14 cellular contexts compared by ENCODE assay signal in the genomic region with DNA sequence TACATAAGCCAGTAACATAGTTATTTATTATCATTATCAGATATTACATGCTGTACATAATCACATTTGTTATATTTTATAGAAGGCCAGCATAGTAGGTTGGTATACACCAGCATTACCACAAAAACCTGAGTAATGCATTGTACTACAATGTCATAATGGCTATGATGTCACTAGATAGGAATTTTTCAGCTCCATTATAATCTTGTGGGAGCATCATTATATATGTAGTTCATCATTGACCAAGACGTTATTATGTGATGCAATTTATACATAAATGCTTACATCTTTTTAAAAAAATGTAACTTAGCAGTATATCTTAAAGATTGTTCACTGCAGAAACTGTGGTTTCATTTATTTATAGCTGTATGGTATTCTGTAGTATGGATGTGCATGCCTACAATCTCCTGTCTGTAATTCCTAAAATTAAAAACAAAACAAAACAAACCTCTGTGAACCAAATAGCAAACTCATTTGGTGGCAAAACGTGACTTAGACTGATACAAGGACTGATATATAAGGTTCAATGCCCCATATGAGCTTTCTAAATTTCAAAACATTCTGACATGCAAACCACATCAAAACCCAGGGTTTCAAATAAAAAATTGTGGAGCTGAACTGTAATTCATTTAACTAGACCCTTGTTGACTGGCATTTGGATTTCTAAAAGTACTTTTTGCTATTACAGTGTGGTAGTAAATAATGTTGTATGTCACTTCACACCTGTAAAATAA.
DNase-seq lines count a peak whose midpoint lies in the region; ATAC-seq, FAIRE-seq and TF ChIP-seq lines count a peak whose summit lies in the region.
"Had no signal": no experiment of that assay in that cellular context is flagged by ENCODE, and none has a peak within 500 bp of the region (broad histone marks: within the 10 kb centered on the region; RNA-seq: fewer than 3 reads in every experiment).

No MANE protein-coding gene starts in this region.

- TF ChIP-seq CTCF in HepG2 (CRISPR knock-in tag; IDR thresholded peaks at IDR 0.05) = no peak
- no peak for TF ChIP-seq CTCF in right lobe of liver (IDR thresholded peaks at IDR 0.05)

- peaks cover 45% of the 10 kb centered on the region for H3K4me1 ChIP-seq in HepG2 (ENCODE audit: insufficient read depth, low read length)
- H3K4me1 ChIP-seq in right lobe of liver = no peaks in the 10 kb centered on the region
- H3K4me1 ChIP-seq in SJSA1 (replicated peaks) = peaks cover 55% of the 10 kb centered on the region
- H3K4me1 ChIP-seq: body of pancreas had no signal

- POLR2A ChIA-PET in HepG2 (lab: Yijun Ruan, JAX) = no interaction called here

- H2AFZ ChIP-seq in HepG2 (ENCODE audit: low read length) = no peak overlapping the region

- DNase-seq in HepG2 (ENCODE audit: low spot score) (no peak), right lobe of liver (no peak), SJSA1 (ENCODE audit: low read depth in 1 of 2, low spot score in 2 of 2) (peak in 1 of 2 experiments; percentile 63), fibroblast of peridontal ligament (ENCODE audit: extremely low read depth) (peak; percentile 84), Right ventricle myocardium superior (no peak), epidermal melanocyte (ENCODE audit: insufficient read length, low spot score) (no peak), putamen (ENCODE audit: low spot score) (no peak)
- DNase-seq: body of pancreas; esophagus squamous epithelium; left colon; NCI-H187; stimulated activated CD4-positive, alpha-beta T cell treated with anti-CD3 and anti-CD28 coated beads, Interleukin-1b, Interleukin-23, amount 100 ng/mL, for 48 hours had no signal

- no peak for TF ChIP-seq RAD21 in HepG2 (CRISPR knock-in tag; IDR thresholded peaks at IDR 0.05)

- H3K27ac ChIP-seq in HepG2 (ENCODE audit: extremely low read length, insufficient read depth, low read length) (no peak overlapping the region), right lobe of liver (no peak overlapping the region), SJSA1 (peak overlapping the region; percentile 66)
- H3K27ac ChIP-seq: A549, body of pancreas, esophagus squamous epithelium had no signal

- H4K20me1 ChIP-seq in HepG2 (ENCODE audit: insufficient read depth, low read length) = no peaks in the 10 kb centered on the region

- ATAC-seq in HepG2 (no peak), right lobe of liver (no peak), Right ventricle myocardium superior (ENCODE audit: poor library complexity) (no peak), GM19351 (IDR thresholded peaks at IDR 0.05; ENCODE audit: unreplicated experiment) (no peak)
- ATAC-seq: A549, body of pancreas, left colon had no signal

- no peak overlapping the region for H3K9ac ChIP-seq in HepG2 (ENCODE audit: insufficient read depth, low read depth, low read length)

- 95% methylated on average over 2 of the region's 2 CpGs for WGBS in HepG2 (ENCODE audit: low lambda C conversion rate)
- WGBS in right lobe of liver (ENCODE audit: insufficient coverage, low coverage, low lambda C conversion rate, missing lambda C conversion rate) = 31% methylated on average over 2 of the region's 2 CpGs

- CTCF ChIA-PET in HepG2 (lab: Yijun Ruan, JAX; ENCODE audit: low intra/inter-chr PET ratio, low total read pairs) = no interaction called here

- no peak for TF ChIP-seq POLR2A in HepG2 (IDR thresholded peaks at IDR 0.05; ENCODE audit: insufficient read depth in 1 of 2, low read depth in 2 of 2, low read length in 2 of 2)
- TF ChIP-seq POLR2A in right lobe of liver (IDR thresholded peaks at IDR 0.05) = no peak

- intact Hi-C loops in HepG2 (cut with micrococcal nuclease; ENCODE audit: unreplicated experiment) = no loop called here
- intact Hi-C loops in right lobe of liver (cut with DNase I) = no loop called here
- intact Hi-C loops in Right ventricle myocardium superior (cut with DNase I) = no loop called here

- H3K4me3 ChIP-seq in HepG2 (replicated peaks in 1 of 3; ENCODE audit: insufficient read depth in 1 of 3, low read depth in 2 of 3, low read length in 3 of 3) (no peak overlapping the region), right lobe of liver (no peak overlapping the region), SJSA1 (no peak overlapping the region)
- H3K4me3 ChIP-seq: A549, body of pancreas, esophagus squamous epithelium had no signal

- no peaks in the 10 kb centered on the region for H3K79me2 ChIP-seq in HepG2 (ENCODE audit: insufficient read depth, low read length)

- H3K36me3 ChIP-seq in HepG2 (replicated peaks in 1 of 2; ENCODE audit: control insufficient read depth in 1 of 2, insufficient read depth in 2 of 2, low read length in 2 of 2) (no peaks in the 10 kb centered on the region), right lobe of liver (no peaks in the 10 kb centered on the region), SJSA1 (no peaks in the 10 kb centered on the region)
- H3K36me3 ChIP-seq: esophagus squamous epithelium had no signal

- TF ChIP-seq EP300 in HepG2 (IDR thresholded peaks at IDR 0.05; ENCODE audit: low read depth in 2 of 2, low read length in 2 of 2) (no peak), HepG2 (CRISPR knock-in tag; IDR thresholded peaks at IDR 0.05; ENCODE audit: borderline replicate concordance) (no peak)

- FAIRE-seq in HepG2 (lab: Jason Lieb, UNC) = no peak
- FAIRE-seq: A549 had no signal

- H3K4me2 ChIP-seq in HepG2 (ENCODE audit: low read depth, low read length) = no peak overlapping the region
- H3K4me2 ChIP-seq: A549 had no signal

- no TSS peak for BruUV-seq in HepG2 (replicated peaks; lab: Mats Ljungman, UMichigan)

- H3K27me3 ChIP-seq in HepG2 (ENCODE audit: control insufficient read depth in 1 of 2, insufficient read depth in 2 of 2, low read length in 2 of 2) (no peaks in the 10 kb centered on the region), right lobe of liver (no peaks in the 10 kb centered on the region), SJSA1 (replicated peaks) (no peaks in the 10 kb centered on the region)
- H3K27me3 ChIP-seq: body of pancreas, esophagus squamous epithelium had no signal

- in situ Hi-C loops in HepG2 (cut with HindIII; ENCODE audit: extremely low pct_ligation_motif_present, low pct_unique_long_range_greater_than_20kb) = no loop called here

- no peaks in the 10 kb centered on the region for H3K9me3 ChIP-seq in HepG2 (ENCODE audit: low read length)
- no peaks in the 10 kb centered on the region for H3K9me3 ChIP-seq in right lobe of liver
- H3K9me3 ChIP-seq in SJSA1 (replicated peaks) = no peaks in the 10 kb centered on the region
- H3K9me3 ChIP-seq: A549, body of pancreas, esophagus squamous epithelium had no signal

TF ChIP-seq in HepG2, 621 proteins besides CTCF, POLR2A, EP300 and RAD21:
- no peak for TF ChIP-seq ZNF296 (CRISPR knock-in tag; conservative IDR thresholded peaks at IDR 0.05)
- TF ChIP-seq CREB1 (IDR thresholded peaks at IDR 0.05) = peak; percentile 23; the same call in 1 of the 2 replicates
- TF ChIP-seq CREB1 (CRISPR knock-in tag; IDR thresholded peaks at IDR 0.05) = no peak
- no peak for TF ChIP-seq ZNF543 (CRISPR knock-in tag; IDR thresholded peaks at IDR 0.05)
- peak; percentile 18; the same call in 1 of the 2 replicates for TF ChIP-seq ATF7 (IDR thresholded peaks at IDR 0.05)
- TF ChIP-seq ATF7 (CRISPR knock-in tag; IDR thresholded peaks at IDR 0.05) = no peak
- no peak for TF ChIP-seq CENPX (CRISPR knock-in tag; IDR thresholded peaks at IDR 0.05)
